ENCODE assay signal across 14 cellular contexts in the genomic region with DNA sequence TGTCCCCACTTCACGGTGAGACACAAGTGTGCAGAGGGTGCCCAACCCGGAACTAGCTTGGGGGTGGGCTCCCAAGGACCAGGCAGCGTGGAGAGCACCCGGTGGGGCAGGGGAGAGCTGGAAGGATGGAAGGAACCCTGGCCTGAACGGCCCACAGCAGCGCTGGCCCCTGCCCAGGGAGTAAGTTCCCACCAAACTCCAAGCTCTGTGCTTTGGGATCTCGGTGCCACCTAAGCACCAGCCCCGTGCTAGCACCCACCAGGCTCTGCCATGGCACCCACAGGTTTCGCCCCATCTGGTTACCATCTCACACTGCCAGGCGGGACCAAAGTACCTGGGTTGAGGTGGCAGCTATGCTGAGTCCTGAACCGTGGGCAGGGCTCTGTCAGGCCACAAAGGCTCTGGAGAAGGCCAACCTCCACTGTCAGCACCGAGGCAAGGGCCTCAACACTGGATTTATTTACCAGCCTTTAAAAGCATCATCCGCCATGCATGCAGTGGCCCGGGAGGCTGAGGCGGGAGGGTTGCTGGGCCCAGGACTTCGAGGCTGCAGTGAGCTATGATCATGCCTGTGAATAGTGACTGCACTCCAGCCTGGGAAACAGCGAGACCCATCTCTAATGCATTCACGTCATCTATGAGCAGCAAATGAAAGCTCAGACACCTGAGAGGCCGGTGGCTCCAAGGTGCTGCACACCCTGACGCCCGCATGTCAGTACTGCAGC. TPM values are rescaled to one million over a fixed set of nuclear protein-coding genes. Genes with fewer than 3 reads are reported as not detected.
DNase-seq lines count a peak whose midpoint lies in the region; ATAC-seq lines count a peak whose summit lies in the region.
"Had no signal": no experiment of that assay in that cellular context is flagged by ENCODE, and none has a peak within 500 bp of the region (broad histone marks: within the 10 kb centered on the region; RNA-seq: fewer than 3 reads in every experiment).

No MANE protein-coding gene starts in this region.

- no peaks in the 10 kb centered on the region for H3K27me3 Mint-ChIP-seq in CD4-positive, alpha-beta memory T cell
- H3K27me3 Mint-ChIP-seq in activated CD4-positive, alpha-beta memory T cell treated with anti-CD3 and anti-CD28 coated beads, Interleukin-2, amount 10 ng/mL, durations not matched to agents 7 days and 5 days: no peaks in the 10 kb centered on the region

- no peaks in the 10 kb centered on the region for H3K9me3 Mint-ChIP-seq in CD4-positive, alpha-beta memory T cell
- no peaks in the 10 kb centered on the region for H3K9me3 Mint-ChIP-seq in activated CD4-positive, alpha-beta memory T cell treated with anti-CD3 and anti-CD28 coated beads, Interleukin-2, amount 10 ng/mL, durations not matched to agents 7 days and 5 days
- H3K9me3 Mint-ChIP-seq: activated naive CD4-positive, alpha-beta T cell treated with anti-CD3 and anti-CD28 coated beads, Interleukin-2, amount 50 U/mL, for 72 hours had no signal

- no peaks in the 10 kb centered on the region for H3K27me3 ChIP-seq in CD4-positive, alpha-beta memory T cell (ENCODE audit: insufficient read depth, low read length)
- no peaks in the 10 kb centered on the region for H3K27me3 ChIP-seq in mucosa of stomach (ENCODE audit: control insufficient read depth, insufficient read depth, low read length)

- H3K27ac Mint-ChIP-seq in CD4-positive, alpha-beta memory T cell: peak overlapping the region in 1 of 7 donors; percentile 78
- H3K27ac Mint-ChIP-seq in activated CD4-positive, alpha-beta memory T cell treated with anti-CD3 and anti-CD28 coated beads, Interleukin-2, amount 10 ng/mL, durations not matched to agents 7 days and 5 days: peak overlapping the region; percentile 77

- CTCF ChIA-PET in CD4-positive, alpha-beta memory T cell (lab: Charles Lee; ENCODE audit: partially characterized antibody): interaction anchor here (0.7 to 1.3 kb wide), 3 partner anchors 8 to 71 kb away, joined by 3 to 5 read pairs (median 3); no protein-coding TSS in a partner anchor
- CTCF ChIA-PET in activated CD4-positive, alpha-beta memory T cell treated with anti-CD3 and anti-CD28 coated beads, Interleukin-2, amount 10 ng/mL, durations not matched to agents 7 days and 5 days (lab: Charles Lee): interaction anchor here (0.8 to 1.7 kb wide), 4 partner anchors 9 to 35 kb away, joined by 3 to 5 read pairs (median 4); no protein-coding TSS in a partner anchor

- H3K36me3 ChIP-seq in CD4-positive, alpha-beta memory T cell (ENCODE audit: insufficient read depth, low read length): no peaks in the 10 kb centered on the region
- no peaks in the 10 kb centered on the region for H3K36me3 ChIP-seq in mucosa of stomach (ENCODE audit: control insufficient read depth, insufficient read depth, low read length)

- ATAC-seq in GM18867 (IDR thresholded peaks at IDR 0.05; ENCODE audit: unreplicated experiment) (peak; percentile 8), GM19397 (IDR thresholded peaks at IDR 0.05; ENCODE audit: unreplicated experiment) (no peak)
- ATAC-seq: esophagus mucosa, PC-3 had no signal

- intact Hi-C loops in CD4-positive, alpha-beta memory T cell (cut with micrococcal nuclease): no loop called here

- DNase-seq in CD4-positive, alpha-beta memory T cell: no peak
- DNase-seq in activated CD4-positive, alpha-beta memory T cell treated with anti-CD3 and anti-CD28 coated beads, Interleukin-2, amount 10 ng/mL, durations not matched to agents 7 days and 5 days: no peak
- DNase-seq in NCI-H2029 treated with DMSO at 0.1 percent for 48 hours (lab: John Stamatoyannopoulos, UW) (no peak), HuH-7.5 (ENCODE audit: low spot score) (no peak), superior temporal gyrus (ENCODE audit: extremely low spot score) (no peak)
- DNase-seq: mammary epithelial cell, NCI-H226, PC-3 had no signal

- POLR2A ChIA-PET in CD4-positive, alpha-beta memory T cell (lab: Charles Lee; ENCODE audit: partially characterized antibody): no interaction called here
- POLR2A ChIA-PET in activated CD4-positive, alpha-beta memory T cell treated with anti-CD3 and anti-CD28 coated beads, Interleukin-2, amount 10 ng/mL, durations not matched to agents 7 days and 5 days (lab: Charles Lee): interaction anchor here (0.9 to 1.8 kb wide), 4 partner anchors 35 to 111 kb away, joined by 3 to 4 read pairs (median 4); partner anchors contain the start of gene ZFAND2A

- peaks cover 0 to 6% of the 10 kb centered on the region in 2 donors for H3K36me3 Mint-ChIP-seq in CD4-positive, alpha-beta memory T cell
- H3K36me3 Mint-ChIP-seq in activated CD4-positive, alpha-beta memory T cell treated with anti-CD3 and anti-CD28 coated beads, Interleukin-2, amount 10 ng/mL, durations not matched to agents 7 days and 5 days (ENCODE audit: low read depth): no peaks in the 10 kb centered on the region
- H3K36me3 Mint-ChIP-seq: activated naive CD4-positive, alpha-beta T cell treated with anti-CD3 and anti-CD28 coated beads, Interleukin-2, amount 50 U/mL, for 72 hours had no signal

- peak overlapping the region; percentile 36 to 76 (median 66) for H3K4me3 Mint-ChIP-seq in CD4-positive, alpha-beta memory T cell
- peak overlapping the region; percentile 50 for H3K4me3 Mint-ChIP-seq in activated CD4-positive, alpha-beta memory T cell treated with anti-CD3 and anti-CD28 coated beads, Interleukin-2, amount 10 ng/mL, durations not matched to agents 7 days and 5 days

- H3K9ac ChIP-seq in mucosa of stomach (ENCODE audit: low read length): peak overlapping the region; percentile 30

- no peak overlapping the region for H3K4me3 ChIP-seq in CD4-positive, alpha-beta memory T cell (ENCODE audit: low read length in 2 of 2)
- H3K4me3 ChIP-seq in mucosa of stomach (ENCODE audit: low read length): no peak overlapping the region

- H3K4me1 Mint-ChIP-seq in CD4-positive, alpha-beta memory T cell: peaks cover 7 to 20% (median 11%) of the 10 kb centered on the region in 4 donors
- peaks cover 28% of the 10 kb centered on the region for H3K4me1 Mint-ChIP-seq in activated CD4-positive, alpha-beta memory T cell treated with anti-CD3 and anti-CD28 coated beads, Interleukin-2, amount 10 ng/mL, durations not matched to agents 7 days and 5 days

- H3K9me3 ChIP-seq in CD4-positive, alpha-beta memory T cell (ENCODE audit: control insufficient read depth in 1 of 2, low read length in 2 of 2): no peaks in the 10 kb centered on the region
- H3K9me3 ChIP-seq in mucosa of stomach (ENCODE audit: control insufficient read depth, low read length): no peaks in the 10 kb centered on the region

- H3K27ac ChIP-seq in CD4-positive, alpha-beta memory T cell (ENCODE audit: low read depth, low read length): no peak overlapping the region

- peaks cover 13% of the 10 kb centered on the region for H3K4me1 ChIP-seq in CD4-positive, alpha-beta memory T cell (ENCODE audit: insufficient read depth, low read length)
- H3K4me1 ChIP-seq in mucosa of stomach (ENCODE audit: control insufficient read depth, insufficient read depth, low read length): peaks cover 27% of the 10 kb centered on the region

RNA-seq across cellular contexts. Expression of gene GPER1, which starts 16.0 kb away (rescaled TPM):
- not detected for total RNA-seq in CD4-positive, alpha-beta memory T cell
- polyA plus RNA-seq in CD4-positive, alpha-beta memory T cell: not detected
- under 1 TPM in 1 of 2 experiments, not detected in 1; 0.15 TPM for total RNA-seq in activated CD4-positive, alpha-beta memory T cell treated with anti-CD3 and anti-CD28 coated beads, Interleukin-2, amount 10 ng/mL, durations not matched to agents 7 days and 5 days
- total RNA-seq: activated naive CD4-positive, alpha-beta T cell treated with anti-CD3 and anti-CD28 coated beads, Interleukin-2, amount 50 U/mL, for 72 hours; T-helper 1 cell treated with Interleukin-12 subunit alpha and Interleukin-12 subunit beta and Interleukin-4 antibody, amounts not matched to agents 30 ng/mL and 1 ng/mL, for 36 hours had no signal

RNA-seq across cellular contexts. Expression of gene ZFAND2A, which starts 56.0 kb away (rescaled TPM):
- total RNA-seq in CD4-positive, alpha-beta memory T cell: 10 to 100 TPM; 30.9 to 32.4 TPM
- polyA plus RNA-seq in CD4-positive, alpha-beta memory T cell: 10 to 100 TPM; 41.8 to 60.7 TPM
- 10 to 100 TPM; 29.4 to 34.6 TPM for total RNA-seq in activated CD4-positive, alpha-beta memory T cell treated with anti-CD3 and anti-CD28 coated beads, Interleukin-2, amount 10 ng/mL, durations not matched to agents 7 days and 5 days

RNA-seq across cellular contexts. Expression of gene GPR146, which starts 59.6 kb away (rescaled TPM):
- 10 to 100 TPM in 1 of 2 experiments, 1 to 10 TPM in 1; 8.8 to 10.1 TPM for total RNA-seq in CD4-positive, alpha-beta memory T cell
- polyA plus RNA-seq in CD4-positive, alpha-beta memory T cell: 10 to 100 TPM; 10.0 to 22.2 TPM
- total RNA-seq in activated CD4-positive, alpha-beta memory T cell treated with anti-CD3 and anti-CD28 coated beads, Interleukin-2, amount 10 ng/mL, durations not matched to agents 7 days and 5 days: 10 to 100 TPM; 10.0 to 10.1 TPM
